ENCODE assay signal across 9 cellular contexts in the genomic region with DNA sequence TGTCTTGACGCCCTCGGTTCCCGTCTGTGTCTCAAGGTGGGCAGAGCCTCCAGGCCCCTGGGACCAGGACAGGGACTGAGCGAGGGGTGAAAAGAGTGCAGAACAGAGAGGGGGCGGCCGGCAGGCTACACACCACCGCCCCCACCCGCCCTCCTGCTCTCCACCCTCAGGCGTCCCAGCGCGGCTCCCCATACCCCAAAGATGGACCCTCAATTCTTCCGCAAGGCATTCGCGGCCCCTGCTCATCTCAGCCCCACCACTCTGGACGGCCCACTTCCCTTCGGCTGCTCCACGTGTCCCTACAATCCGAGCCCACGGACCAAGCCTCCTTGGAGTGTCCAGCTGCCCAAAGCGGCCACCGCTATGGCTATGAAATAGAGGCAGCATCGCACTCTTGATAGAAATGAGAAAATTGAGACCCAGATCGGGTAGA. TPM values are rescaled to one million over a fixed set of nuclear protein-coding genes. Genes with fewer than 3 reads are reported as not detected.
DNase-seq lines count a peak whose midpoint lies in the region; ATAC-seq and TF ChIP-seq lines count a peak whose summit lies in the region.
"Had no signal": no experiment of that assay in that cellular context is flagged by ENCODE, and none has a peak within 500 bp of the region (broad histone marks: within the 10 kb centered on the region; RNA-seq: fewer than 3 reads in every experiment).

No MANE protein-coding gene starts in this region.

- H3K4me1 ChIP-seq in OCI-LY1 (ENCODE audit: insufficient read depth, low read length, severe bottlenecking) (peaks cover 44% of the 10 kb centered on the region), endodermal cell (ENCODE audit: control insufficient read depth, insufficient read depth, low read length) (peaks cover 20% of the 10 kb centered on the region)

- H3K9me3 ChIP-seq in OCI-LY1 (ENCODE audit: low read length) (no peaks in the 10 kb centered on the region), endodermal cell (ENCODE audit: control insufficient read depth, low read length) (no peaks in the 10 kb centered on the region)
- H3K9me3 ChIP-seq: body of pancreas had no signal

- H3K36me3 ChIP-seq in OCI-LY1 (ENCODE audit: insufficient read depth, low read length) (no peaks in the 10 kb centered on the region), endodermal cell (ENCODE audit: control insufficient read depth, insufficient read depth, low read length) (no peaks in the 10 kb centered on the region)

- peak overlapping the region; percentile 77 for H3K4me2 ChIP-seq in OCI-LY1 (ENCODE audit: low read length)

- H3K27me3 ChIP-seq in OCI-LY1 (ENCODE audit: insufficient read depth, low read length) (peaks cover 6% of the 10 kb centered on the region; the same call in 1 of the 2 replicates), endodermal cell (ENCODE audit: control insufficient read depth, insufficient read depth, low read length, poor library complexity, severe bottlenecking) (no peaks in the 10 kb centered on the region)
- H3K27me3 ChIP-seq: body of pancreas had no signal

- H3K4me3 Mint-ChIP-seq in Calu3 (ENCODE audit: low read depth, unreplicated experiment) (peak overlapping the region; percentile 83), endodermal cell (peak overlapping the region; percentile 85), osteocyte (ENCODE audit: unreplicated experiment) (peak overlapping the region; percentile 90)

- H3K9me2 ChIP-seq in OCI-LY1 (ENCODE audit: low read depth, low read length), result no peaks in the 10 kb centered on the region

- H3K27me3 Mint-ChIP-seq in Calu3 (ENCODE audit: unreplicated experiment) (no peaks in the 10 kb centered on the region), endodermal cell (ENCODE audit: insufficient read depth) (peaks cover 7% of the 10 kb centered on the region), osteocyte (ENCODE audit: unreplicated experiment) (no peaks in the 10 kb centered on the region)

- TF ChIP-seq CTCF in Calu3 (IDR thresholded peaks at IDR 0.05; ENCODE audit: unreplicated experiment) (no peak), OCI-LY1 (IDR thresholded peaks at IDR 0.05; ENCODE audit: low read length) (no peak), endodermal cell (conservative IDR thresholded peaks at IDR 0.05) (no peak), osteocyte (IDR thresholded peaks at IDR 0.05) (no peak)

- H3K36me3 Mint-ChIP-seq in Calu3 (ENCODE audit: insufficient read depth, unreplicated experiment) (peaks cover 36% of the 10 kb centered on the region), endodermal cell (ENCODE audit: low read depth) (no peaks in the 10 kb centered on the region), osteocyte (ENCODE audit: unreplicated experiment) (no peaks in the 10 kb centered on the region)

- H3K4me1 Mint-ChIP-seq in Calu3 (ENCODE audit: low read depth, unreplicated experiment), result no peaks in the 10 kb centered on the region
- peaks cover 23% of the 10 kb centered on the region for H3K4me1 Mint-ChIP-seq in endodermal cell
- H3K4me1 Mint-ChIP-seq in osteocyte (ENCODE audit: unreplicated experiment), result peaks cover 46% of the 10 kb centered on the region

- CTCF ChIA-PET in Calu3 (lab: Charles Lee), result no interaction called here

- H3K27ac Mint-ChIP-seq in Calu3 (ENCODE audit: unreplicated experiment) (peak overlapping the region; percentile 86), endodermal cell (no peak overlapping the region), osteocyte (ENCODE audit: unreplicated experiment) (peak overlapping the region; percentile 86)

- peaks cover 6% of the 10 kb centered on the region for H3K79me2 ChIP-seq in OCI-LY1 (ENCODE audit: insufficient read depth, low read length)

- BruUV-seq in Calu3 (replicated peaks; lab: Mats Ljungman, UMichigan), result no TSS peak

- DNase-seq in Calu3 (no peak), endodermal cell (no peak), osteocyte (ENCODE audit: extremely low spot score, unreplicated experiment) (no peak), globus pallidus (ENCODE audit: low spot score) (no peak)

- intact Hi-C loops in Calu3 (cut with micrococcal nuclease; ENCODE audit: unreplicated experiment), result no loop called here

- no peaks in the 10 kb centered on the region for H4K20me1 ChIP-seq in OCI-LY1 (ENCODE audit: insufficient read depth, low read length)

- no peak overlapping the region for H2AFZ ChIP-seq in OCI-LY1 (ENCODE audit: low read length)

- 5 to 6% methylated on average over 13 to 23 of the region's 23 CpGs for WGBS in endodermal cell (ENCODE audit: insufficient coverage in 1 of 2, insufficient read length in 1 of 2), 2 experiments

- H3K27ac ChIP-seq in OCI-LY1 (ENCODE audit: low read depth, low read length, poor library complexity, severe bottlenecking) (no peak overlapping the region), endodermal cell (ENCODE audit: low read depth, low read length) (no peak overlapping the region)

- H3F3A ChIP-seq in OCI-LY1 (ENCODE audit: insufficient read depth, low read length), result no peaks in the 10 kb centered on the region

- ATAC-seq in HG03159 (IDR thresholded peaks at IDR 0.05; ENCODE audit: unreplicated experiment), result no peak
- no peak for ATAC-seq in GM18498 (IDR thresholded peaks at IDR 0.05; ENCODE audit: unreplicated experiment)
- ATAC-seq in HG03439 (IDR thresholded peaks at IDR 0.05; ENCODE audit: unreplicated experiment), result no peak
- ATAC-seq: body of pancreas had no signal

- H3K9ac ChIP-seq in OCI-LY1 (ENCODE audit: low read length) (peak overlapping the region; percentile 57), endodermal cell (ENCODE audit: extremely low read depth, low read length, poor library complexity, severe bottlenecking) (peak overlapping the region; percentile 64)

- peak overlapping the region; percentile 69 for H3K4me3 ChIP-seq in OCI-LY1 (ENCODE audit: low read depth, low read length, poor library complexity, severe bottlenecking)
- peak overlapping the region; percentile 89 for H3K4me3 ChIP-seq in endodermal cell (ENCODE audit: low read length)

- H3K9me3 Mint-ChIP-seq in Calu3 (ENCODE audit: low read depth, unreplicated experiment), result no peaks in the 10 kb centered on the region
- no peaks in the 10 kb centered on the region for H3K9me3 Mint-ChIP-seq in endodermal cell
- H3K9me3 Mint-ChIP-seq in osteocyte (ENCODE audit: unreplicated experiment), result no peaks in the 10 kb centered on the region

RNA-seq across cellular contexts. Expression of a gene that starts 1.8 kb away (rescaled TPM):
- 32.3 and 39.0 TPM in 2 replicates for total RNA-seq in Calu3 (2022)
- 10 to 100 TPM; 39.0 to 42.9 TPM for total RNA-seq in endodermal cell
- polyA plus RNA-seq in endodermal cell (2013, experiment 1 of 2), result 19.2 TPM
- 17.1 TPM for polyA plus RNA-seq in endodermal cell (2013, experiment 2 of 2)
- 25.1 and 26.3 TPM in 2 replicates for total RNA-seq in osteocyte

RNA-seq across cellular contexts. Expression of a gene that starts 13.3 kb away (rescaled TPM):
- total RNA-seq in Calu3 (2022) (34.1 and 39.5 TPM in 2 replicates), endodermal cell (10 to 100 TPM; 51.6 to 56.4 TPM), osteocyte (29.8 and 39.3 TPM in 2 replicates)
- polyA plus RNA-seq in endodermal cell (2013, experiment 1 of 2), result 26.5 TPM
- 26.7 TPM for polyA plus RNA-seq in endodermal cell (2013, experiment 2 of 2)

RNA-seq across cellular contexts. Expression of a gene that starts 23.7 kb away (rescaled TPM):
- total RNA-seq in Calu3 (2022) (35.2 and 36.9 TPM in 2 replicates), endodermal cell (10 to 100 TPM; 50.6 to 52.9 TPM), osteocyte (63.4 and 64.0 TPM in 2 replicates)
- polyA plus RNA-seq in endodermal cell (2013, experiment 1 of 2), result 45.1 TPM
- 45.7 TPM for polyA plus RNA-seq in endodermal cell (2013, experiment 2 of 2)

RNA-seq across cellular contexts. Expression of a gene that starts 43.6 kb away (rescaled TPM):
- total RNA-seq in Calu3 (2022) (6.7 TPM in 2 replicates), endodermal cell (10 to 100 TPM in 1 of 2 donors, 1 to 10 TPM in 1; 9.9 to 13.8 TPM), osteocyte (6.8 and 7.4 TPM in 2 replicates)
- 4.5 TPM for polyA plus RNA-seq in endodermal cell (2013, experiment 1 of 2)
- polyA plus RNA-seq in endodermal cell (2013, experiment 2 of 2), result 3.1 TPM

RNA-seq across cellular contexts. Expression of a gene that starts 43.6 kb away (rescaled TPM):
- 64.2 and 80.5 TPM in 2 replicates for total RNA-seq in Calu3 (2022)
- total RNA-seq in endodermal cell, result 10 to 100 TPM; 69.6 to 75.3 TPM
- 46.5 TPM for polyA plus RNA-seq in endodermal cell (2013, experiment 1 of 2)
- 42.9 TPM for polyA plus RNA-seq in endodermal cell (2013, experiment 2 of 2)
- 75.8 and 79.4 TPM in 2 replicates for total RNA-seq in osteocyte
